In genomic region chr1:21176589-21177555, GRCh38 we compare ENCODE assay signal across 8 cellular contexts. TPM values are rescaled to one million over a fixed set of nuclear protein-coding genes. Genes with fewer than 3 reads are reported as not detected.
DNase-seq lines count a peak whose midpoint lies in the region; ATAC-seq and TF ChIP-seq lines count a peak whose summit lies in the region.

Gene EIF4G3, minus strand, starts transcription at chr1:21176897. Its CDS starts 174,155 bp downstream, at chr1:21002742.

- H3K9me3 ChIP-seq in colonic mucosa = no peaks in the 10 kb centered on the region

- POLR2A ChIA-PET in BJ (lab: Charles Lee) = no interaction called here

- peak within 1 kb of the TSS; percentile 88 for H3K4me3 ChIP-seq in BJ (ENCODE audit: low read depth, low read length)
- peak within 1 kb of the TSS; percentile 72 for H3K4me3 ChIP-seq in colonic mucosa

- peaks cover 20% of the 10 kb centered on the region for H3K4me1 Mint-ChIP-seq in activated CD4-positive, alpha-beta T cell treated with anti-CD3 and anti-CD28 coated beads, Interleukin-2, amount 10 ng/mL, durations not matched to agents 24 days and 14 days

- DNase-seq in BJ (ENCODE audit: low read depth) (peak; percentile 79), NCI-H526 treated with DMSO at 0.1 percent for 48 hours (lab: John Stamatoyannopoulos, UW) (peak; percentile 84), colonic mucosa (peak; percentile 100), kidney tubule cell (ENCODE audit: low spot score) (peak; percentile 97)
- DNase-seq in activated CD4-positive, alpha-beta T cell treated with anti-CD3 and anti-CD28 coated beads, Interleukin-2, amount 10 ng/mL, durations not matched to agents 24 days and 14 days = peak; percentile 100
- peak; percentile 99 to 100 (median 100) for DNase-seq in stimulated activated CD4-positive, alpha-beta T cell treated with anti-CD3 and anti-CD28 coated beads, Interleukin-1b, Interleukin-23, amount 100 ng/mL, for 24 hours (ENCODE audit: low read depth in 4 of 4, low spot score in 1 of 4)

- no peaks in the 10 kb centered on the region for H3K9me3 Mint-ChIP-seq in activated CD4-positive, alpha-beta T cell treated with anti-CD3 and anti-CD28 coated beads, Interleukin-2, amount 10 ng/mL, durations not matched to agents 24 days and 14 days

- intact Hi-C loops in activated CD4-positive, alpha-beta T cell treated with anti-CD3 and anti-CD28 coated beads, Interleukin-2, amount 10 ng/mL, durations not matched to agents 24 days and 14 days (cut with micrococcal nuclease) = loop anchor here (2.0 to 5.0 kb wide), 4 partner anchors 155 to 390 kb away; partner anchors contain the start of gene HP1BP3
- intact Hi-C loops in colonic mucosa (cut with DNase I) = no loop called here

- TF ChIP-seq CTCF in BJ (IDR thresholded peaks at IDR 0.05; ENCODE audit: insufficient read depth, low read depth, low read length) = no peak
- no peak for TF ChIP-seq CTCF in colonic mucosa (IDR thresholded peaks at IDR 0.05)

- H3K36me3 ChIP-seq in BJ (ENCODE audit: control insufficient read depth, insufficient read depth, low read length) = no peaks in the 10 kb centered on the region
- no peaks in the 10 kb centered on the region for H3K36me3 ChIP-seq in colonic mucosa

- H3K36me3 Mint-ChIP-seq in activated CD4-positive, alpha-beta T cell treated with anti-CD3 and anti-CD28 coated beads, Interleukin-2, amount 10 ng/mL, durations not matched to agents 24 days and 14 days (ENCODE audit: low read depth) = peaks cover 16% of the 10 kb centered on the region

- H3K9ac ChIP-seq in colonic mucosa (ENCODE audit: low read depth in 2 of 2, low read length in 2 of 2) = peak within 1 kb of the TSS; percentile 84 to 99

- H3K4me1 ChIP-seq in colonic mucosa = no peaks in the 10 kb centered on the region

- H3K27ac Mint-ChIP-seq in activated CD4-positive, alpha-beta T cell treated with anti-CD3 and anti-CD28 coated beads, Interleukin-2, amount 10 ng/mL, durations not matched to agents 24 days and 14 days = peak within 1 kb of the TSS; percentile 91

- CTCF ChIA-PET in BJ (lab: Yijun Ruan, JAX) = no interaction called here

- H3K4me3 Mint-ChIP-seq in activated CD4-positive, alpha-beta T cell treated with anti-CD3 and anti-CD28 coated beads, Interleukin-2, amount 10 ng/mL, durations not matched to agents 24 days and 14 days = peak within 1 kb of the TSS; percentile 89

- H3K27me3 ChIP-seq in BJ (ENCODE audit: control insufficient read depth, insufficient read depth, low read length) (no peaks in the 10 kb centered on the region), colonic mucosa (no peaks in the 10 kb centered on the region)

- ATAC-seq in GM19324 (IDR thresholded peaks at IDR 0.05; ENCODE audit: low FRiP score, unreplicated experiment) (peak; percentile 86), HG03469 (IDR thresholded peaks at IDR 0.05; ENCODE audit: unreplicated experiment) (peak; percentile 81)

- peak within 1 kb of the TSS; percentile 92 for H3K27ac ChIP-seq in colonic mucosa

- H3K27me3 Mint-ChIP-seq in activated CD4-positive, alpha-beta T cell treated with anti-CD3 and anti-CD28 coated beads, Interleukin-2, amount 10 ng/mL, durations not matched to agents 24 days and 14 days = peaks cover 2% of the 10 kb centered on the region

RNA-seq across cellular contexts. Expression of gene EIF4G3, which starts in this region (rescaled TPM):
- 62.0 and 62.2 TPM in 2 replicates for polyA plus RNA-seq in BJ (2011; rRNA removed)
- 55.6 and 69.8 TPM in 2 replicates for polyA minus RNA-seq in BJ (2011; rRNA and poly(A)+ RNA removed)
- 64.0 and 66.8 TPM in 2 replicates for total RNA-seq in activated CD4-positive, alpha-beta T cell treated with anti-CD3 and anti-CD28 coated beads, Interleukin-2, amount 10 ng/mL, durations not matched to agents 24 days and 14 days
- total RNA-seq in colonic mucosa = 10 to 100 TPM; 70.3 to 70.5 TPM

Comparison
In these comparisons a context has a peak if more than half of its experiments do, and no peak if none do; other contexts are left out.
1. Peak in every context shown above with its lines: DNase-seq, ATAC-seq, H3K4me3 ChIP-seq and H3K27ac ChIP-seq.